In the genomic region with DNA sequence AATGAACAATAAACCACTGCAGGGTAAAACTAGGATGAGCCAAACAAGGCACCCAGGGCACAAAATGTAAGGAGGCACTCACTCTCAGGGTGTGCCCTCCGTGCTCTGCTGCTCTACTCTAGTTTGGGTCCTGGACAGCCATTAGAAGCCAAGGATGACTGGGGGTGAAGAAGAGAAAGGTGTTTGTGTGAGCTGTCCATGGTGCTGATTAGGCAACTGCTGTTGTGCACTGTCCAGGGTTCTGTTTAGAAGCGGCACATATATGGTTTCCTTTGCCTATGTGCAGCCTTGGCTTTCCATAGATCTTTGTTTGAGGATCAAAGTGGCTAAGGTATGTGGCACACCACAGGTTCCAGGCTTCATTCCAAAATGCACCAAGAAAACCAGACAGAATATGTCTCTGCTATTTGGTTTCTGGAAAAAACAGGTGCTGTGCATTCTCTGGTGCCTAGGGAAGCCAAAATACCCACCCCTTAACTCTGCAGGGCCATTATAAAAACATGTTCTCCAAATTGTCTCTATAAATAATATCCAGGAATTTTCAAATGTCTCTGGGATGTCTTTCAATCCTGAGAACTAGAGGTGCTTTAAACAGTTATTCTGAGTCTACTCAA, we compare ENCODE assay signal across 1 cellular context.
TF ChIP-seq lines count a peak whose summit lies in the region.

No MANE protein-coding gene starts in this region.

TF ChIP-seq in K562, 482 proteins besides CTCF, POLR2A, EP300 and RAD21 (continued from another document and continues in another):
- TF ChIP-seq, protein P1, sequence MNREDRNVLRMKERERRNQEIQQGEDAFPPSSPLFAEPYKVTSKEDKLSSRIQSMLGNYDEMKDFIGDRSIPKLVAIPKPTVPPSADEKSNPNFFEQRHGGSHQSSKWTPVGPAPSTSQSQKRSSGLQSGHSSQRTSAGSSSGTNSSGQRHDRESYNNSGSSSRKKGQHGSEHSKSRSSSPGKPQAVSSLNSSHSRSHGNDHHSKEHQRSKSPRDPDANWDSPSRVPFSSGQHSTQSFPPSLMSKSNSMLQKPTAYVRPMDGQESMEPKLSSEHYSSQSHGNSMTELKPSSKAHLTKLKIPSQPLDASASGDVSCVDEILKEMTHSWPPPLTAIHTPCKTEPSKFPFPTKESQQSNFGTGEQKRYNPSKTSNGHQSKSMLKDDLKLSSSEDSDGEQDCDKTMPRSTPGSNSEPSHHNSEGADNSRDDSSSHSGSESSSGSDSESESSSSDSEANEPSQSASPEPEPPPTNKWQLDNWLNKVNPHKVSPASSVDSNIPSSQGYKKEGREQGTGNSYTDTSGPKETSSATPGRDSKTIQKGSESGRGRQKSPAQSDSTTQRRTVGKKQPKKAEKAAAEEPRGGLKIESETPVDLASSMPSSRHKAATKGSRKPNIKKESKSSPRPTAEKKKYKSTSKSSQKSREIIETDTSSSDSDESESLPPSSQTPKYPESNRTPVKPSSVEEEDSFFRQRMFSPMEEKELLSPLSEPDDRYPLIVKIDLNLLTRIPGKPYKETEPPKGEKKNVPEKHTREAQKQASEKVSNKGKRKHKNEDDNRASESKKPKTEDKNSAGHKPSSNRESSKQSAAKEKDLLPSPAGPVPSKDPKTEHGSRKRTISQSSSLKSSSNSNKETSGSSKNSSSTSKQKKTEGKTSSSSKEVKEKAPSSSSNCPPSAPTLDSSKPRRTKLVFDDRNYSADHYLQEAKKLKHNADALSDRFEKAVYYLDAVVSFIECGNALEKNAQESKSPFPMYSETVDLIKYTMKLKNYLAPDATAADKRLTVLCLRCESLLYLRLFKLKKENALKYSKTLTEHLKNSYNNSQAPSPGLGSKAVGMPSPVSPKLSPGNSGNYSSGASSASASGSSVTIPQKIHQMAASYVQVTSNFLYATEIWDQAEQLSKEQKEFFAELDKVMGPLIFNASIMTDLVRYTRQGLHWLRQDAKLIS (CRISPR knock-in tag; IDR thresholded peaks at IDR 0.05), result no peak
- TF ChIP-seq RBFOX2 (IDR thresholded peaks at IDR 0.05; ENCODE audit: low read depth, low read length) (no peak), C11orf30 (IDR thresholded peaks at IDR 0.05; ENCODE audit: low read depth) (no peak), NFIX (CRISPR knock-in tag; IDR thresholded peaks at IDR 0.05; ENCODE audit: low read depth) (no peak), TEAD1 (CRISPR knock-in tag; IDR thresholded peaks at IDR 0.05) (peak in 1 of 2 experiments; percentile 51; a peak in 1 of 4 replicates), RHOXF2B (CRISPR knock-in tag; conservative IDR thresholded peaks at IDR 0.05) (no peak), CREB1 (IDR thresholded peaks at IDR 0.05) (no peak), CREB1 (CRISPR knock-in tag; IDR thresholded peaks at IDR 0.05) (no peak), NRF1 (conservative IDR thresholded peaks at IDR 0.05 in 1 of 2, IDR thresholded peaks at IDR 0.05 in 1 of 2) (no peak), ZNF696 (CRISPR knock-in tag; conservative IDR thresholded peaks at IDR 0.05) (no peak), ZNF217 (CRISPR knock-in tag; IDR thresholded peaks at IDR 0.05) (no peak), PHF20 (IDR thresholded peaks at IDR 0.05; ENCODE audit: partially characterized antibody) (no peak), PCBP2 (IDR thresholded peaks at IDR 0.05; ENCODE audit: low read depth, low read length, poor library complexity, severe bottlenecking) (no peak), ARID1B (IDR thresholded peaks at IDR 0.05) (no peak), MAZ (CRISPR knock-in tag; conservative IDR thresholded peaks at IDR 0.05 in 1 of 2, IDR thresholded peaks at IDR 0.05 in 1 of 2) (peak; percentile 17 to 83; a peak in 2 of 4 replicates), ZNF143 (CRISPR knock-in tag; IDR thresholded peaks at IDR 0.05) (no peak), ZNF764 (CRISPR knock-in tag; IDR thresholded peaks at IDR 0.05; ENCODE audit: low read depth) (no peak), ERF (CRISPR knock-in tag; IDR thresholded peaks at IDR 0.05) (no peak), CXXC5 (CRISPR knock-in tag; IDR thresholded peaks at IDR 0.05) (peak; percentile 42), NCOR1 (IDR thresholded peaks at IDR 0.05) (no peak), LEF1 (IDR thresholded peaks at IDR 0.05) (no peak), HLTF (IDR thresholded peaks at IDR 0.05) (no peak), XRCC3 (IDR thresholded peaks at IDR 0.05) (no peak), MCM5 (IDR thresholded peaks at IDR 0.05; ENCODE audit: low read depth) (no peak), SMARCA5 (IDR thresholded peaks at IDR 0.05) (no peak), CBFA2T3 (IDR thresholded peaks at IDR 0.05) (no peak), KAT7 (CRISPR knock-in tag; IDR thresholded peaks at IDR 0.05; ENCODE audit: borderline replicate concordance) (no peak), TEAD2 (tag; IDR thresholded peaks at IDR 0.05) (peak; percentile 38; the same call in 1 of the 2 replicates), ZBTB8A (IDR thresholded peaks at IDR 0.05; ENCODE audit: partially characterized antibody) (no peak), ZNF436 (CRISPR knock-in tag; IDR thresholded peaks at IDR 0.05) (no peak), ZNF707 (CRISPR knock-in tag; conservative IDR thresholded peaks at IDR 0.05) (no peak), SREBF1 (IDR thresholded peaks at IDR 0.05; ENCODE audit: borderline replicate concordance, low read depth, low read length) (peak; percentile 65; the same call in 1 of the 2 replicates), HMGN3 (IDR thresholded peaks at IDR 0.05; ENCODE audit: borderline replicate concordance, extremely low read depth, insufficient read length, low read depth, low read length) (no peak), POLR3G (IDR thresholded peaks at IDR 0.05; ENCODE audit: extremely low read depth, insufficient read length, insufficient replicate concordance) (no peak), ZNF165 (CRISPR knock-in tag; IDR thresholded peaks at IDR 0.05; ENCODE audit: borderline replicate concordance) (no peak), POLR2AphosphoS5 (IDR thresholded peaks at IDR 0.05; ENCODE audit: control insufficient read depth, insufficient read depth, low read depth, low read length) (no peak), SNRNP70 (optimal IDR thresholded peaks at IDR 0.05; ENCODE audit: low read depth, low read length) (no peak), NCOA6 (IDR thresholded peaks at IDR 0.05) (peak; percentile 95)
- TF ChIP-seq, protein P2, sequence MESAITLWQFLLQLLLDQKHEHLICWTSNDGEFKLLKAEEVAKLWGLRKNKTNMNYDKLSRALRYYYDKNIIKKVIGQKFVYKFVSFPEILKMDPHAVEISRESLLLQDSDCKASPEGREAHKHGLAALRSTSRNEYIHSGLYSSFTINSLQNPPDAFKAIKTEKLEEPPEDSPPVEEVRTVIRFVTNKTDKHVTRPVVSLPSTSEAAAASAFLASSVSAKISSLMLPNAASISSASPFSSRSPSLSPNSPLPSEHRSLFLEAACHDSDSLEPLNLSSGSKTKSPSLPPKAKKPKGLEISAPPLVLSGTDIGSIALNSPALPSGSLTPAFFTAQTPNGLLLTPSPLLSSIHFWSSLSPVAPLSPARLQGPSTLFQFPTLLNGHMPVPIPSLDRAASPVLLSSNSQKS (CRISPR knock-in tag; IDR thresholded peaks at IDR 0.05), result no peak
- TF ChIP-seq, protein P3, sequence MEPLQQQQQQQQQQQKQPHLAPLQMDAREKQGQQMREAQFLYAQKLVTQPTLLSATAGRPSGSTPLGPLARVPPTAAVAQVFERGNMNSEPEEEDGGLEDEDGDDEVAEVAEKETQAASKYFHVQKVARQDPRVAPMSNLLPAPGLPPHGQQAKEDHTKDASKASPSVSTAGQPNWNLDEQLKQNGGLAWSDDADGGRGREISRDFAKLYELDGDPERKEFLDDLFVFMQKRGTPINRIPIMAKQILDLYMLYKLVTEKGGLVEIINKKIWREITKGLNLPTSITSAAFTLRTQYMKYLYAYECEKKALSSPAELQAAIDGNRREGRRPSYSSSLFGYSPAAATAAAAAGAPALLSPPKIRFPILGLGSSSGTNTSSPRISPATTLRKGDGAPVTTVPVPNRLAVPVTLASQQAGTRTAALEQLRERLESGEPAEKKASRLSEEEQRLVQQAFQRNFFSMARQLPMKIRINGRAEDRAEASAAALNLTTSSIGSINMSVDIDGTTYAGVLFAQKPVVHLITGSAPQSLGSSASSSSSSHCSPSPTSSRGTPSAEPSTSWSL (CRISPR knock-in tag; IDR thresholded peaks at IDR 0.05; ENCODE audit: borderline replicate concordance), result no peak
- TF ChIP-seq, protein P4, sequence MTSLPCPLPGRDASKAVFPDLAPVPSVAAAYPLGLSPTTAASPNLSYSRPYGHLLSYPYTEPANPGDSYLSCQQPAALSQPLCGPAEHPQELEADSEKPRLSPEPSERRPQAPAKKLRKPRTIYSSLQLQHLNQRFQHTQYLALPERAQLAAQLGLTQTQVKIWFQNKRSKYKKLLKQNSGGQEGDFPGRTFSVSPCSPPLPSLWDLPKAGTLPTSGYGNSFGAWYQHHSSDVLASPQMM (CRISPR knock-in tag; IDR thresholded peaks at IDR 0.05), result no peak
- TF ChIP-seq, protein P5, sequence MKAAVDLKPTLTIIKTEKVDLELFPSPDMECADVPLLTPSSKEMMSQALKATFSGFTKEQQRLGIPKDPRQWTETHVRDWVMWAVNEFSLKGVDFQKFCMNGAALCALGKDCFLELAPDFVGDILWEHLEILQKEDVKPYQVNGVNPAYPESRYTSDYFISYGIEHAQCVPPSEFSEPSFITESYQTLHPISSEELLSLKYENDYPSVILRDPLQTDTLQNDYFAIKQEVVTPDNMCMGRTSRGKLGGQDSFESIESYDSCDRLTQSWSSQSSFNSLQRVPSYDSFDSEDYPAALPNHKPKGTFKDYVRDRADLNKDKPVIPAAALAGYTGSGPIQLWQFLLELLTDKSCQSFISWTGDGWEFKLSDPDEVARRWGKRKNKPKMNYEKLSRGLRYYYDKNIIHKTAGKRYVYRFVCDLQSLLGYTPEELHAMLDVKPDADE (conservative IDR thresholded peaks at IDR 0.05; ENCODE audit: control insufficient read depth, low read depth, low read length), result no peak
- TF ChIP-seq, protein P6, sequence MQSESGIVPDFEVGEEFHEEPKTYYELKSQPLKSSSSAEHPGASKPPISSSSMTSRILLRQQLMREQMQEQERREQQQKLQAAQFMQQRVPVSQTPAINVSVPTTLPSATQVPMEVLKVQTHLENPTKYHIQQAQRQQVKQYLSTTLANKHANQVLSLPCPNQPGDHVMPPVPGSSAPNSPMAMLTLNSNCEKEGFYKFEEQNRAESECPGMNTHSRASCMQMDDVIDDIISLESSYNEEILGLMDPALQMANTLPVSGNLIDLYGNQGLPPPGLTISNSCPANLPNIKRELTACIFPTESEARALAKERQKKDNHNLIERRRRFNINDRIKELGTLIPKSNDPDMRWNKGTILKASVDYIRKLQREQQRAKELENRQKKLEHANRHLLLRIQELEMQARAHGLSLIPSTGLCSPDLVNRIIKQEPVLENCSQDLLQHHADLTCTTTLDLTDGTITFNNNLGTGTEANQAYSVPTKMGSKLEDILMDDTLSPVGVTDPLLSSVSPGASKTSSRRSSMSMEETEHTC (IDR thresholded peaks at IDR 0.05), result no peak
- TF ChIP-seq, protein P7, sequence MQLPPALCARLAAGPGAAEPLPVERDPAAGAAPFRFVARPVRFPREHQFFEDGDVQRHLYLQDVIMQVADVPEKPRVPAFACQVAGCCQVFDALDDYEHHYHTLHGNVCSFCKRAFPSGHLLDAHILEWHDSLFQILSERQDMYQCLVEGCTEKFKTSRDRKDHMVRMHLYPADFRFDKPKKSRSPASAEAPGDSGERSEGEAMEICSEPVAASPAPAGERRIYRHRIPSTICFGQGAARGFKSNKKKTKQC (CRISPR knock-in tag; IDR thresholded peaks at IDR 0.05), result peak; percentile 57; the same call in 1 of the 2 replicates
- TF ChIP-seq, protein P8, sequence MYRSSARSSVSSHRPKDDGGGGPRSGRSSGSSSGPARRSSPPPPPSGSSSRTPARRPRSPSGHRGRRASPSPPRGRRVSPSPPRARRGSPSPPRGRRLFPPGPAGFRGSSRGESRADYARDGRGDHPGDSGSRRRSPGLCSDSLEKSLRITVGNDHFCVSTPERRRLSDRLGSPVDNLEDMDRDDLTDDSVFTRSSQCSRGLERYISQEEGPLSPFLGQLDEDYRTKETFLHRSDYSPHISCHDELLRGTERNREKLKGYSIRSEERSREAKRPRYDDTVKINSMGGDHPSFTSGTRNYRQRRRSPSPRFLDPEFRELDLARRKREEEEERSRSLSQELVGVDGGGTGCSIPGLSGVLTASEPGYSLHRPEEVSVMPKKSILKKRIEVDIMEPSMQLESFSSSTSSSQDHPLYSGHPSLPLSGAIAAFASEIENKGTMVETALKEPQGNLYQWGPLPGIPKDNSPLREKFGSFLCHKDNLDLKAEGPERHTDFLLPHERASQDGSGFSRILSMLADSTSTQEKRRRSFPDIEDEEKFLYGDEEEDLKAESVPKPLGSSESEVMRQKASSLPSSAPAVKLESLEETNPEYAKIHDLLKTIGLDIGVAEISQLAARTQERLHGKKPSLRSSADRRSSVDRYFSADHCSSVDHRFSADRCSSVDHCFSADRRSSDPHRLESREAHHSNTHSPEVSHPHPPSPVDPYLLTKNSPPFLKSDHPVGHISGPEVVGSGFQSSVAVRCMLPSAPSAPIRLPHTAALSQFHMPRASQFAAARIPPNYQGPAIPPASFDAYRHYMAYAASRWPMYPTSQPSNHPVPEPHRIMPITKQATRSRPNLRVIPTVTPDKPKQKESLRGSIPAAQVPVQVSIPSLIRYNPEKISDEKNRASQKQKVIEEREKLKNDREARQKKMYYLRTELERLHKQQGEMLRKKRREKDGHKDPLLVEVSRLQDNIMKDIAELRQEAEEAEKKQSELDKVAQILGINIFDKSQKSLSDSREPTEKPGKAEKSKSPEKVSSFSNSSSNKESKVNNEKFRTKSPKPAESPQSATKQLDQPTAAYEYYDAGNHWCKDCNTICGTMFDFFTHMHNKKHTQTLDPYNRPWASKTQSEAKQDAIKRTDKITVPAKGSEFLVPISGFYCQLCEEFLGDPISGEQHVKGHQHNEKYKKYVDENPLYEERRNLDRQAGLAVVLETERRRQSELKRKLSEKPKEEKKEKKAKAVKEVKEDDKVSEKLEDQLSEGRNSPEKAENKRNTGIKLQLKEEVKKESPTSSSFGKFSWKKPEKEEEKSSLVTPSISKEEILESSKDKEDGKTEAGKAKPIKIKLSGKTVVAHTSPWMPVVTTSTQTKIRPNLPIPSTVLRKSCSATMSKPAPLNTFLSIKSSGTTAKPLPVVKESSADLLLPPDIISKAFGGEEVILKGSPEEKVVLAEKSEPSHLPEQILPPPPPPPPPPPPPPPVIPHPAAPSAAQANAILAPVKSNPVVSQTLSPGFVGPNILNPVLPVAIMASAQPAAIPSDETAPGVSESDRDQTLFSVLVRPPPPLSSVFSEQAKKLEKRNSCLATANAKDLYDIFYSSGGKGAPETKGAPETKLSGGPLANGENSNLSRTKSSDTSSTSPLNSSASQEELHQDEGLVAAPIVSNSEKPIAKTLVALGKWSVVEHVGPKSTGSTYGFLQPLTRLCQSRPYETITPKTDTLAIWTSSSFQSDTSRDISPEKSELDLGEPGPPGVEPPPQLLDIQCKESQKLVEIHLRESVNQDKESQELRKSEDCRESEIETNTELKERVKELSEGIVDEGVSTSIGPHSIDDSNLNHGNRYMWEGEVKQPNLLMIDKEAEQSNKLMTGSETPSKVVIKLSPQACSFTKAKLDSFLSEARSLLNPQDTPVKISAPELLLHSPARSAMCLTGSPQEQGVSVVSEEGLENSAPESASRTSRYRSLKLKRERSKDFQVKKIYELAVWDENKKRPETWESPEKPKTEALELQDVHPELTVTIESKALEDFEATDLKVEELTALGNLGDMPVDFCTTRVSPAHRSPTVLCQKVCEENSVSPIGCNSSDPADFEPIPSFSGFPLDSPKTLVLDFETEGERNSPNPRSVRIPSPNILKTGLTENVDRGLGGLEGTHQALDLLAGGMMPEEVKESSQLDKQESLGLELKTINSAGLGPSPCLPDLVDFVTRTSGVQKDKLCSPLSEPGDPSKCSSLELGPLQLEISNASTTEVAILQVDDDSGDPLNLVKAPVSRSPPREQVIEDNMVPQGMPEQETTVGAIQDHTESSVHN (IDR thresholded peaks at IDR 0.05; ENCODE audit: borderline replicate concordance in 1 of 2, low read depth in 1 of 2), result no peak
